35 cellular contexts compared by ENCODE assay signal in the genomic region with DNA sequence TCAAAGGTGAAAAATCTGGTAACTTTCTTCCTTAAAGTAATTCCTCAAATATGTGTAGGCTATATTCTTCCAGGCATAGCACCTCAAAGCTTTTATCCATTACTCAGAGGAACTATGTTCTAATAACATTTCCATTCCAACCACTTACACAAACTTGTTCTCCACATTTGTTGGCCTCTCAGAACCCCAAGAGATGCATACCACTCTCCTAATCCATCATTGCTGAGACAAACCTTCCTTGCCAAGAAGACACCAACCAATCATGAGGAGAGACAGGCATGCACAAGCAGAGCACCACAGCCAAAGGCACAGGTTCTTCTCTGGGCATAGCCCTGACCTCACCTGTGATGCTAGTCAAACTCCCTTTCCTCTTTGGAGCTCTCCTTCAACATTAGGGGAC. TPM values are rescaled to one million over a fixed set of nuclear protein-coding genes. Genes with fewer than 3 reads are reported as not detected.
"Had no signal": no experiment of that assay in that cellular context is flagged by ENCODE, and none has a peak within 500 bp of the region (broad histone marks: within the 10 kb centered on the region; RNA-seq: fewer than 3 reads in every experiment).

No MANE protein-coding gene starts in this region.

- H3K4me3 ChIP-seq: cardiac muscle cell, Peyer's patch, SJSA1 had no signal

- DNase-seq: activated CD4-positive, alpha-beta memory T cell treated with anti-CD3 and anti-CD28 coated beads for 36 hours; activated CD4-positive, alpha-beta T cell treated with anti-CD3 and anti-CD28 coated beads for 36 hours; activated CD4-positive, alpha-beta T cell treated with anti-CD3 and anti-CD28 coated beads, Interleukin-2, amount 10 ng/mL, durations not matched to agents 7 days and 5 days; activated CD8-positive, alpha-beta memory T cell treated with anti-CD3 and anti-CD28 coated beads, Interleukin-2, amount 50 U/mL, for 4 hours; activated naive CD4-positive, alpha-beta T cell treated with anti-CD3 and anti-CD28 coated beads, Interleukin-2, amount 10 ng/mL, durations not matched to agents 7 days and 5 days; activated naive CD8-positive, alpha-beta T cell treated with anti-CD3 and anti-CD28 coated beads, Interleukin-2, amount 50 U/mL, for 24 hours; activated T-cell treated with anti-CD3 and anti-CD28 coated beads for 4 hours; activated T-cell treated with anti-CD3 and anti-CD28 coated beads, Interleukin-2, amount 50 U/mL, for 4 hours; anterior cingulate cortex; brain microvascular endothelial cell; NCI-H1092 treated with DMSO at 0.1 percent for 48 hours; NCI-H1417; NCI-H146; NCI-H187; NCI-H2029 treated with DMSO at 0.1 percent for 48 hours; NCI-H2107; NCI-H2171; NCI-H510A; NCI-H526; NCI-H748 treated with DMSO at 0.1 percent for 48 hours; NK-92 treated with Interleukin-12 subunit alpha and Interleukin-12 subunit beta, amount 100 ng/mL, for 24 hours; PC-3; Peyer's patch; RPMI8226; SHP77 treated with DMSO at 0.1 percent for 48 hours; SK-N-SH had no signal

- H3K27ac ChIP-seq: brain microvascular endothelial cell, cardiac muscle cell, KMS-11, Peyer's patch, SJSA1 had no signal

- H3K4me3 Mint-ChIP-seq: activated CD4-positive, alpha-beta memory T cell treated with anti-CD3 and anti-CD28 coated beads for 36 hours; activated CD4-positive, alpha-beta T cell treated with anti-CD3 and anti-CD28 coated beads for 36 hours; activated CD4-positive, alpha-beta T cell treated with anti-CD3 and anti-CD28 coated beads, Interleukin-2, amount 10 ng/mL, durations not matched to agents 7 days and 5 days; activated naive CD4-positive, alpha-beta T cell treated with anti-CD3 and anti-CD28 coated beads, Interleukin-2, amount 10 ng/mL, durations not matched to agents 7 days and 5 days; activated naive CD8-positive, alpha-beta T cell; activated naive CD8-positive, alpha-beta T cell treated with anti-CD3 and anti-CD28 coated beads, Interleukin-2, amount 50 U/mL, for 24 hours; activated T-cell treated with anti-CD3 and anti-CD28 coated beads, Interleukin-2, amount 50 U/mL, for 4 hours; activated T-helper 1 cell treated with anti-CD3 and anti-CD28 coated beads, Interleukin-12 subunit alpha, Interleukin-12 subunit beta, Interleukin-2, Interleukin-4 antibody, amounts not matched to agents 30 ng/mL and 10 ng/mL and 1 ng/mL, durations not matched to agents 14 hours and 24 hours and 36 hours; central memory CD8-positive, alpha-beta T cell; T-helper 1 cell treated with Interleukin-12 subunit alpha and Interleukin-12 subunit beta and Interleukin-4 antibody, amounts not matched to agents 30 μg/mL and 1 μg/mL, for 36 hours; T-helper 2 cell treated with Interferon-gamma antibody and Interleukin-4, amounts not matched to agents 5 μg/mL and 100 μg/mL, for 36 hours had no signal

- H3K36me3 Mint-ChIP-seq: activated CD4-positive, alpha-beta memory T cell treated with anti-CD3 and anti-CD28 coated beads for 36 hours; activated naive CD4-positive, alpha-beta T cell treated with anti-CD3 and anti-CD28 coated beads, Interleukin-2, amount 10 ng/mL, durations not matched to agents 7 days and 5 days; activated naive CD8-positive, alpha-beta T cell had no signal

- H3K27ac Mint-ChIP-seq: activated CD4-positive, alpha-beta memory T cell treated with anti-CD3 and anti-CD28 coated beads for 36 hours; activated CD4-positive, alpha-beta T cell treated with anti-CD3 and anti-CD28 coated beads for 36 hours; activated CD4-positive, alpha-beta T cell treated with anti-CD3 and anti-CD28 coated beads, Interleukin-2, amount 10 ng/mL, durations not matched to agents 7 days and 5 days; activated naive CD4-positive, alpha-beta T cell treated with anti-CD3 and anti-CD28 coated beads, Interleukin-2, amount 10 ng/mL, durations not matched to agents 7 days and 5 days; activated naive CD8-positive, alpha-beta T cell; activated naive CD8-positive, alpha-beta T cell treated with anti-CD3 and anti-CD28 coated beads, Interleukin-2, amount 50 U/mL, for 24 hours; activated T-helper 1 cell treated with anti-CD3 and anti-CD28 coated beads, Interleukin-12 subunit alpha, Interleukin-12 subunit beta, Interleukin-2, Interleukin-4 antibody, amounts not matched to agents 30 ng/mL and 10 ng/mL and 1 ng/mL, durations not matched to agents 14 hours and 24 hours and 36 hours; T-helper 1 cell treated with Interleukin-12 subunit alpha and Interleukin-12 subunit beta and Interleukin-4 antibody, amounts not matched to agents 30 μg/mL and 1 μg/mL, for 36 hours; T-helper 2 cell treated with Interferon-gamma antibody and Interleukin-4, amounts not matched to agents 5 μg/mL and 100 μg/mL, for 36 hours had no signal

- H3K9me3 ChIP-seq: Peyer's patch, SJSA1, SK-N-SH had no signal

- H3K4me1 Mint-ChIP-seq: activated CD4-positive, alpha-beta T cell treated with anti-CD3 and anti-CD28 coated beads for 36 hours; activated CD4-positive, alpha-beta T cell treated with anti-CD3 and anti-CD28 coated beads, Interleukin-2, amount 10 ng/mL, durations not matched to agents 7 days and 5 days; activated naive CD4-positive, alpha-beta T cell treated with anti-CD3 and anti-CD28 coated beads, Interleukin-2, amount 10 ng/mL, durations not matched to agents 7 days and 5 days; activated naive CD8-positive, alpha-beta T cell treated with anti-CD3 and anti-CD28 coated beads, Interleukin-2, amount 50 U/mL, for 24 hours; central memory CD8-positive, alpha-beta T cell had no signal

- H3K27me3 ChIP-seq: brain microvascular endothelial cell, cardiac muscle cell, Peyer's patch, SJSA1 had no signal

- ATAC-seq: activated CD4-positive, alpha-beta T cell treated with anti-CD3 and anti-CD28 coated beads for 36 hours; activated CD4-positive, CD25-positive, alpha-beta regulatory T cell treated with anti-CD3 and anti-CD28 coated beads, Interleukin-2, amount 50 U/mL, for 24 hours; activated naive CD8-positive, alpha-beta T cell treated with anti-CD3 and anti-CD28 coated beads, Interleukin-2, amount 50 U/mL, for 24 hours; activated T-cell treated with anti-CD3 and anti-CD28 coated beads, Interleukin-2, amount 50 U/mL, for 4 hours; PC-3 had no signal

- H3K4me1 ChIP-seq: Peyer's patch had no signal

- H3K27me3 Mint-ChIP-seq: activated CD4-positive, alpha-beta memory T cell treated with anti-CD3 and anti-CD28 coated beads for 36 hours; activated CD4-positive, alpha-beta T cell treated with anti-CD3 and anti-CD28 coated beads for 36 hours; activated CD4-positive, alpha-beta T cell treated with anti-CD3 and anti-CD28 coated beads, Interleukin-2, amount 10 ng/mL, durations not matched to agents 7 days and 5 days; activated naive CD4-positive, alpha-beta T cell treated with anti-CD3 and anti-CD28 coated beads, Interleukin-2, amount 10 ng/mL, durations not matched to agents 7 days and 5 days; activated naive CD8-positive, alpha-beta T cell; activated naive CD8-positive, alpha-beta T cell treated with anti-CD3 and anti-CD28 coated beads, Interleukin-2, amount 50 U/mL, for 24 hours; central memory CD8-positive, alpha-beta T cell had no signal

- H3K36me3 ChIP-seq: brain microvascular endothelial cell, cardiac muscle cell, Peyer's patch had no signal

RNA-seq across cellular contexts. Expression of a gene that starts 20.9 kb away (rescaled TPM):
- total RNA-seq: activated CD4-positive, alpha-beta memory T cell treated with anti-CD3 and anti-CD28 coated beads for 36 hours; activated CD4-positive, alpha-beta T cell treated with anti-CD3 and anti-CD28 coated beads for 36 hours; activated CD4-positive, alpha-beta T cell treated with anti-CD3 and anti-CD28 coated beads, Interleukin-2, amount 10 ng/mL, durations not matched to agents 7 days and 5 days; activated T-helper 1 cell treated with anti-CD3 and anti-CD28 coated beads, Interleukin-12 subunit alpha, Interleukin-12 subunit beta, Interleukin-2, Interleukin-4 antibody, amounts not matched to agents 30 ng/mL and 10 ng/mL and 1 ng/mL, durations not matched to agents 14 hours and 24 hours and 36 hours had no signal
